ENCODE assay signal across 28 cellular contexts in genomic region chr1:214264196-214264595, GRCh38. TPM values are rescaled to one million over a fixed set of nuclear protein-coding genes. Genes with fewer than 3 reads are reported as not detected.
DNase-seq lines count a peak whose midpoint lies in the region; ATAC-seq and TF ChIP-seq lines count a peak whose summit lies in the region.
"Had no signal": no experiment of that assay in that cellular context is flagged by ENCODE, and none has a peak within 500 bp of the region (broad histone marks: within the 10 kb centered on the region; RNA-seq: fewer than 3 reads in every experiment).

No MANE protein-coding gene starts in this region.

- TF ChIP-seq CTCF in NB4 (IDR thresholded peaks at IDR 0.05; ENCODE audit: low read depth, low read length), result no peak
- TF ChIP-seq CTCF in endodermal cell (conservative IDR thresholded peaks at IDR 0.05), result no peak

- H3K4me3 ChIP-seq in NB4 (ENCODE audit: low read depth, low read length) (no peak overlapping the region), NT2/D1 (ENCODE audit: insufficient read length, low read depth) (no peak overlapping the region), endodermal cell (ENCODE audit: low read length) (no peak overlapping the region)
- H3K4me3 ChIP-seq: ascending aorta, GM12878, psoas muscle, uterus had no signal

- H3K9me3 ChIP-seq in NT2/D1 (ENCODE audit: insufficient read depth, low read length), result no peaks in the 10 kb centered on the region
- no peaks in the 10 kb centered on the region for H3K9me3 ChIP-seq in endodermal cell (ENCODE audit: control insufficient read depth, low read length)
- H3K9me3 ChIP-seq: ascending aorta, psoas muscle, uterus had no signal

- H3K4me1 Mint-ChIP-seq in endodermal cell, result peaks cover 7% of the 10 kb centered on the region

- no peaks in the 10 kb centered on the region for H3K36me3 Mint-ChIP-seq in endodermal cell (ENCODE audit: low read depth)
- H3K36me3 Mint-ChIP-seq: activated CD4-positive, alpha-beta memory T cell treated with anti-CD3 and anti-CD28 coated beads for 36 hours had no signal

- TF ChIP-seq POLR2A in NB4 (IDR thresholded peaks at IDR 0.05; ENCODE audit: extremely low read depth, insufficient read length), result no peak

- no peak overlapping the region for H3K4me3 Mint-ChIP-seq in endodermal cell
- H3K4me3 Mint-ChIP-seq: activated CD4-positive, alpha-beta memory T cell treated with anti-CD3 and anti-CD28 coated beads for 36 hours; activated naive CD4-positive, alpha-beta T cell treated with anti-CD3 and anti-CD28 coated beads for 36 hours; neural crest cell had no signal

- H3K9me3 Mint-ChIP-seq in endodermal cell, result no peaks in the 10 kb centered on the region
- H3K9me3 Mint-ChIP-seq: activated CD4-positive, alpha-beta memory T cell treated with anti-CD3 and anti-CD28 coated beads for 36 hours; activated naive CD4-positive, alpha-beta T cell treated with anti-CD3 and anti-CD28 coated beads for 36 hours; neural crest cell had no signal

- 75 to 83% methylated on average over 1 to 4 of the region's 4 CpGs for WGBS in endodermal cell (ENCODE audit: insufficient coverage in 1 of 2, insufficient read length in 1 of 2), 2 experiments

- H3K27ac Mint-ChIP-seq in endodermal cell, result no peak overlapping the region
- H3K27ac Mint-ChIP-seq: activated CD4-positive, alpha-beta memory T cell treated with anti-CD3 and anti-CD28 coated beads for 36 hours; activated naive CD4-positive, alpha-beta T cell treated with anti-CD3 and anti-CD28 coated beads for 36 hours had no signal

- H3K4me1 ChIP-seq in NT2/D1 (ENCODE audit: insufficient read depth, insufficient read length) (no peaks in the 10 kb centered on the region), endodermal cell (ENCODE audit: control insufficient read depth, insufficient read depth, low read length) (no peaks in the 10 kb centered on the region)
- H3K4me1 ChIP-seq: ascending aorta, uterus had no signal

- no peaks in the 10 kb centered on the region for H3K36me3 ChIP-seq in NT2/D1 (ENCODE audit: insufficient read depth, insufficient read length, low read length)
- H3K36me3 ChIP-seq in endodermal cell (ENCODE audit: control insufficient read depth, insufficient read depth, low read length), result no peaks in the 10 kb centered on the region
- H3K36me3 ChIP-seq: ascending aorta, uterus had no signal

- no peak overlapping the region for H3K27ac ChIP-seq in endodermal cell (ENCODE audit: low read depth, low read length)
- H3K27ac ChIP-seq: ascending aorta, psoas muscle, uterus, VCaP had no signal

- peak; percentile 37 for DNase-seq in DMS79 treated with DMSO at 0.1 percent for 48 hours (lab: John Stamatoyannopoulos, UW)
- peak; percentile 31 for DNase-seq in NB4 (ENCODE audit: low read depth)
- DNase-seq in NT2/D1 (ENCODE audit: low read depth, low spot score), result peak; percentile 23
- DNase-seq in fibroblast of peridontal ligament (ENCODE audit: extremely low read depth), result peak; percentile 63
- DNase-seq in NCI-H187 (lab: John Stamatoyannopoulos, UW), result no peak
- DNase-seq in endodermal cell, result no peak
- DNase-seq: activated CD4-positive, alpha-beta memory T cell treated with anti-CD3 and anti-CD28 coated beads for 36 hours; activated naive CD4-positive, alpha-beta T cell treated with anti-CD3 and anti-CD28 coated beads for 36 hours; activated T-cell treated with anti-CD3 and anti-CD28 coated beads, Interleukin-2, amount 50 U/mL, for 1 hour; Caco-2; foreskin melanocyte; GF-D8; KG1; left colon; midbrain; NCI-H1694 treated with DMSO at 0.1 percent for 48 hours; NCI-H774; psoas muscle; stimulated activated CD8-positive, alpha-beta memory T cell treated with anti-CD3 and anti-CD28 coated beads, Interleukin-4, amount 100 ng/mL, for 48 hours; substantia nigra; T-helper 1 cell; uterus had no signal

- H3K27me3 ChIP-seq in NT2/D1 (ENCODE audit: insufficient read depth, insufficient read length) (no peaks in the 10 kb centered on the region), endodermal cell (ENCODE audit: control insufficient read depth, insufficient read depth, low read length, poor library complexity, severe bottlenecking) (no peaks in the 10 kb centered on the region)
- H3K27me3 ChIP-seq: ascending aorta had no signal

- peaks cover 2% of the 10 kb centered on the region for H3K27me3 Mint-ChIP-seq in endodermal cell (ENCODE audit: insufficient read depth)

- ATAC-seq in HG02981 (IDR thresholded peaks at IDR 0.05; ENCODE audit: unreplicated experiment) (no peak), HG03571 (IDR thresholded peaks at IDR 0.05; ENCODE audit: unreplicated experiment) (no peak)
- ATAC-seq: GM12878, left colon, psoas muscle had no signal

- no peak overlapping the region for H3K9ac ChIP-seq in NT2/D1 (ENCODE audit: insufficient read length, low read depth)
- no peak overlapping the region for H3K9ac ChIP-seq in endodermal cell (ENCODE audit: extremely low read depth, low read length, poor library complexity, severe bottlenecking)

RNA-seq across cellular contexts. Expression of gene SMYD2, which starts 16.8 kb away (rescaled TPM):
- 10 to 100 TPM; 13.8 to 22.4 TPM for total RNA-seq in endodermal cell
- 29.6 TPM for polyA plus RNA-seq in endodermal cell (2013, experiment 1 of 2)
- polyA plus RNA-seq in endodermal cell (2013, experiment 2 of 2), result 24.9 TPM

Comparison
In these comparisons a context has a peak if more than half of its experiments do, and no peak if none do; other contexts are left out.
1. DNase-seq: peak in DMS79 treated with DMSO at 0.1 percent for 48 hours (single experiment), NB4 (single experiment), NT2/D1 (single experiment) and fibroblast of peridontal ligament (single experiment); none in NCI-H187 (0 of 2) and endodermal cell (single experiment).